ENCODE assay signal across 16 cellular contexts in genomic region chr18:11887305-11888262, GRCh38. TPM values are rescaled to one million over a fixed set of nuclear protein-coding genes. Genes with fewer than 3 reads are reported as not detected.
A peak's percentile ranks its signal among the peaks of the same experiment; 100 is the strongest.
DNase-seq lines count a peak whose midpoint lies in the region; ATAC-seq, FAIRE-seq and TF ChIP-seq lines count a peak whose summit lies in the region.
"Had no signal": no experiment of that assay in that cellular context is flagged by ENCODE, and none has a peak within 500 bp of the region (broad histone marks: within the 10 kb centered on the region; RNA-seq: fewer than 3 reads in every experiment).

No MANE protein-coding gene starts in this region.

- WGBS in pancreas, 2 donors: 66 to 69% methylated on average over 10 of the region's 10 CpGs

- intact Hi-C loops in dendritic cell treated with granulocyte-macrophage colony-stimulating factor and Interleukin-4, amounts not matched to agents 40 ng/mL and 50 ng/mL, for 4 days (cut with micrococcal nuclease): no loop called here
- intact Hi-C loops in pancreas (cut with DNase I): loop anchor here in 1 of 3 donors (10.0 kb wide), 1 partner anchor 163 kb away; no protein-coding TSS in a partner anchor
- intact Hi-C loops in sciatic nerve (cut with DNase I): no loop called here

- H3K4me1 ChIP-seq in GM23338 (ENCODE audit: insufficient read depth) (no peaks in the 10 kb centered on the region), pancreas (no peaks in the 10 kb centered on the region)
- H3K4me1 ChIP-seq: BE2C had no signal

- H3K4me3 Mint-ChIP-seq in GM23338: no peak overlapping the region
- H3K4me3 Mint-ChIP-seq in dendritic cell treated with granulocyte-macrophage colony-stimulating factor and Interleukin-4, amounts not matched to agents 40 ng/mL and 50 ng/mL, for 4 days: no peak overlapping the region
- H3K4me3 Mint-ChIP-seq in stimulated activated memory B cell treated with anti-CD40 and anti-IgM and Interleukin-4, amounts not matched to agents 10 μg/mL and 1 μg/mL and 100 μg/mL, for 72 hours: no peak overlapping the region
- H3K4me3 Mint-ChIP-seq: activated naive CD4-positive, alpha-beta T cell treated with anti-CD3 and anti-CD28 coated beads, Interleukin-2, amount 50 U/mL, for 24 hours; T-cell had no signal

- H4K20me1 ChIP-seq in GM23338 (replicated peaks; ENCODE audit: insufficient read depth): no peaks in the 10 kb centered on the region

- peaks cover 16% of the 10 kb centered on the region for H3K4me1 Mint-ChIP-seq in GM23338
- H3K4me1 Mint-ChIP-seq in dendritic cell treated with granulocyte-macrophage colony-stimulating factor and Interleukin-4, amounts not matched to agents 40 ng/mL and 50 ng/mL, for 4 days (ENCODE audit: low read depth): peaks cover 52% of the 10 kb centered on the region
- peaks cover 27% of the 10 kb centered on the region for H3K4me1 Mint-ChIP-seq in stimulated activated memory B cell treated with anti-CD40 and anti-IgM and Interleukin-4, amounts not matched to agents 10 μg/mL and 1 μg/mL and 100 μg/mL, for 72 hours
- H3K4me1 Mint-ChIP-seq: activated naive CD4-positive, alpha-beta T cell treated with anti-CD3 and anti-CD28 coated beads, Interleukin-2, amount 50 U/mL, for 24 hours had no signal

- ATAC-seq in GM23338: no peak
- ATAC-seq in pancreas: peak in 3 of 4 donors; percentile 53 to 72 (median 65)
- ATAC-seq in sciatic nerve: no peak
- ATAC-seq in stimulated activated memory B cell treated with anti-CD40 and anti-IgM and Interleukin-4, amounts not matched to agents 10 μg/mL and 1 μg/mL and 100 μg/mL, for 72 hours: no peak
- ATAC-seq: Panc1, T-cell had no signal

- TF ChIP-seq CTCF in GM23338 (conservative IDR thresholded peaks at IDR 0.05; ENCODE audit: low read depth in 2 of 2) (no peak), pancreas (IDR thresholded peaks at IDR 0.05) (no peak)

- H3K27me3 ChIP-seq in GM23338 (ENCODE audit: insufficient read depth): no peaks in the 10 kb centered on the region
- no peaks in the 10 kb centered on the region for H3K27me3 ChIP-seq in pancreas
- H3K27me3 ChIP-seq: BE2C had no signal

- H3K27ac Mint-ChIP-seq in GM23338: peak overlapping the region; percentile 39; the same call in 1 of the 2 replicates
- peak overlapping the region; percentile 34 for H3K27ac Mint-ChIP-seq in dendritic cell treated with granulocyte-macrophage colony-stimulating factor and Interleukin-4, amounts not matched to agents 40 ng/mL and 50 ng/mL, for 4 days
- H3K27ac Mint-ChIP-seq in stimulated activated memory B cell treated with anti-CD40 and anti-IgM and Interleukin-4, amounts not matched to agents 10 μg/mL and 1 μg/mL and 100 μg/mL, for 72 hours: no peak overlapping the region
- H3K27ac Mint-ChIP-seq: activated naive CD4-positive, alpha-beta T cell treated with anti-CD3 and anti-CD28 coated beads, Interleukin-2, amount 50 U/mL, for 24 hours; T-cell had no signal

- H3K36me3 Mint-ChIP-seq in GM23338 (ENCODE audit: low read depth): peaks cover 26% of the 10 kb centered on the region; the same call in 2 of the 3 replicates
- peaks cover 63% of the 10 kb centered on the region for H3K36me3 Mint-ChIP-seq in dendritic cell treated with granulocyte-macrophage colony-stimulating factor and Interleukin-4, amounts not matched to agents 40 ng/mL and 50 ng/mL, for 4 days (ENCODE audit: low read depth)
- peaks cover 46% of the 10 kb centered on the region for H3K36me3 Mint-ChIP-seq in stimulated activated memory B cell treated with anti-CD40 and anti-IgM and Interleukin-4, amounts not matched to agents 10 μg/mL and 1 μg/mL and 100 μg/mL, for 72 hours

- peaks cover 7% of the 10 kb centered on the region for H3K27me3 Mint-ChIP-seq in GM23338 (ENCODE audit: insufficient read depth, low read depth, poor library complexity)
- no peaks in the 10 kb centered on the region for H3K27me3 Mint-ChIP-seq in dendritic cell treated with granulocyte-macrophage colony-stimulating factor and Interleukin-4, amounts not matched to agents 40 ng/mL and 50 ng/mL, for 4 days
- no peaks in the 10 kb centered on the region for H3K27me3 Mint-ChIP-seq in stimulated activated memory B cell treated with anti-CD40 and anti-IgM and Interleukin-4, amounts not matched to agents 10 μg/mL and 1 μg/mL and 100 μg/mL, for 72 hours
- H3K27me3 Mint-ChIP-seq: activated naive CD4-positive, alpha-beta T cell treated with anti-CD3 and anti-CD28 coated beads, Interleukin-2, amount 50 U/mL, for 24 hours; T-cell had no signal

- H3K36me3 ChIP-seq in GM23338 (ENCODE audit: insufficient read depth) (0 out of 2 replicates have a peak, but pooled peaks cover 4% of the 10 kb centered on the region), pancreas (peaks cover 0 to 36% (median 12%) of the 10 kb centered on the region in 3 donors)
- H3K36me3 ChIP-seq: BE2C had no signal

- no peak overlapping the region for H3K4me3 ChIP-seq in GM23338
- no peak overlapping the region for H3K4me3 ChIP-seq in pancreas

- H3K27ac ChIP-seq in GM23338 (ENCODE audit: low read depth): no peak overlapping the region
- H3K27ac ChIP-seq in pancreas: no peak overlapping the region

- no peaks in the 10 kb centered on the region for H3F3A ChIP-seq in GM23338 (replicated peaks; ENCODE audit: low read depth)

- DNase-seq in GM23338 (ENCODE audit: low spot score): no peak
- DNase-seq in NCI-H226: peak; percentile 79
- DNase-seq in pancreas: no peak
- no peak for DNase-seq in activated effector memory CD4-positive, alpha-beta T cell treated with Interleukin-2 at 50 U/mL for 16 hours
- DNase-seq in NCI-H524 (lab: John Stamatoyannopoulos, UW): no peak
- DNase-seq in sciatic nerve (ENCODE audit: low spot score): no peak
- DNase-seq: BE2C; DMS153; effector memory CD4-positive, alpha-beta T cell; NCI-H1694 treated with DMSO at 0.1 percent for 48 hours; NCI-H69; T-cell had no signal

- no peaks in the 10 kb centered on the region for H3K9me2 ChIP-seq in GM23338 (ENCODE audit: insufficient read depth)

- no peaks in the 10 kb centered on the region for H3K9me3 ChIP-seq in pancreas
- H3K9me3 ChIP-seq: BE2C had no signal

- no peak overlapping the region for H3K4me2 ChIP-seq in GM23338

- H3K79me2 ChIP-seq in GM23338 (replicated peaks; ENCODE audit: insufficient read depth): no peaks in the 10 kb centered on the region

- no peaks in the 10 kb centered on the region for H3K9me3 Mint-ChIP-seq in GM23338
- no peaks in the 10 kb centered on the region for H3K9me3 Mint-ChIP-seq in dendritic cell treated with granulocyte-macrophage colony-stimulating factor and Interleukin-4, amounts not matched to agents 40 ng/mL and 50 ng/mL, for 4 days
- H3K9me3 Mint-ChIP-seq in stimulated activated memory B cell treated with anti-CD40 and anti-IgM and Interleukin-4, amounts not matched to agents 10 μg/mL and 1 μg/mL and 100 μg/mL, for 72 hours: no peaks in the 10 kb centered on the region
- H3K9me3 Mint-ChIP-seq: activated naive CD4-positive, alpha-beta T cell treated with anti-CD3 and anti-CD28 coated beads, Interleukin-2, amount 50 U/mL, for 24 hours; T-cell had no signal

- H2AFZ ChIP-seq in GM23338: no peak overlapping the region

- peak; percentile 61 for FAIRE-seq in pancreas (lab: Jason Lieb, UNC)

RNA-seq across cellular contexts. Expression of gene MPPE1, which starts 20.5 kb away (rescaled TPM):
- total RNA-seq in GM23338 (2014; rRNA removed; shearing (Covaris generic)): 18.8 and 29.8 TPM in 2 replicates
- polyA plus RNA-seq in GM23338 (2016; fragmentation: Nextera tagmentation; extraction: Ambion mirVana): 24.6 and 25.1 TPM in 2 replicates
- 10 to 100 TPM; 20.7 to 30.4 (median 24.8) TPM for total RNA-seq in pancreas
- polyA plus RNA-seq in pancreas: 10 to 100 TPM; 24.8 to 43.2 TPM
- 41.6 TPM for total RNA-seq in sciatic nerve

RNA-seq across cellular contexts. Expression of gene CHMP1B, which starts 36.4 kb away (rescaled TPM):
- 47.4 and 52.1 TPM in 2 replicates for total RNA-seq in GM23338 (2014; rRNA removed; shearing (Covaris generic))
- 38.5 and 41.8 TPM in 2 replicates for polyA plus RNA-seq in GM23338 (2016; fragmentation: Nextera tagmentation; extraction: Ambion mirVana)
- total RNA-seq in pancreas: 10 to 100 TPM; 10.4 to 22.0 (median 13.3) TPM
- 10 to 100 TPM in 1 of 2 donors, 1 to 10 TPM in 1; 9.5 to 19.6 TPM for polyA plus RNA-seq in pancreas
- 27.1 TPM for total RNA-seq in sciatic nerve

Comparison
In these comparisons a context has a peak if more than half of its experiments do, and no peak if none do; other contexts are left out.
1. ATAC-seq: peak in pancreas (3 of 4); none in GM23338 (single experiment), sciatic nerve (single experiment) and stimulated activated memory B cell treated with anti-CD40 and anti-IgM and Interleukin-4, amounts not matched to agents 10 μg/mL and 1 μg/mL and 100 μg/mL, for 72 hours (single experiment).